25 cellular contexts compared by ENCODE assay signal in genomic region chr3:142118911-142119310, GRCh38.
"Had no signal": no experiment of that assay in that cellular context is flagged by ENCODE, and none has a peak within 500 bp of the region (broad histone marks: within the 10 kb centered on the region; RNA-seq: fewer than 3 reads in every experiment).

No MANE protein-coding gene starts in this region.

- H3K4me3 Mint-ChIP-seq: immature natural killer cell; memory B cell; mesothelial cell of epicardium; natural killer cell; neural crest cell; stimulated activated effector memory CD8-positive, alpha-beta T cell treated with anti-CD3 and anti-CD28 coated beads, Interleukin-12 subunit alpha, Interleukin-12 subunit beta, amount 100 ng/mL, for 72 hours had no signal

- DNase-seq: cortex of kidney; dorsolateral prefrontal cortex; effector memory CD4-positive, alpha-beta T cell; foreskin fibroblast; immature natural killer cell; kidney; left cardiac atrium; left ventricle myocardium inferior; lower lobe of right lung; natural killer cell; ovary; right cardiac atrium; stimulated activated CD4-positive, alpha-beta T cell treated with anti-CD3 and anti-CD28 coated beads, Interleukin-2, amount 100 ng/mL, for 48 hours; stimulated activated CD8-positive, alpha-beta memory T cell treated with anti-CD3 and anti-CD28 coated beads, Interleukin-4, amount 100 ng/mL, for 48 hours; stimulated activated naive CD8-positive, alpha-beta T cell treated with anti-CD3 and anti-CD28 coated beads, Interleukin-15, Interleukin-2, amounts not matched to agents 100 U/mL and 50 U/mL, for 24 hours; upper lobe of left lung; uterus had no signal

- H3K4me1 ChIP-seq: left ventricle myocardium inferior, thyroid gland, uterus had no signal

- H3K9me3 ChIP-seq: lower lobe of right lung, ovary, suprapubic skin, thyroid gland, upper lobe of left lung, uterus had no signal

- H3K27ac Mint-ChIP-seq: immature natural killer cell; memory B cell; mesothelial cell of epicardium; stimulated activated effector memory CD8-positive, alpha-beta T cell treated with anti-CD3 and anti-CD28 coated beads, Interleukin-12 subunit alpha, Interleukin-12 subunit beta, amount 100 ng/mL, for 72 hours had no signal

- H3K27me3 Mint-ChIP-seq: memory B cell had no signal

- ATAC-seq: esophagus mucosa; left cardiac atrium; lower lobe of right lung; natural killer cell; right cardiac atrium; stimulated activated effector memory CD8-positive, alpha-beta T cell treated with anti-CD3 and anti-CD28 coated beads, Interleukin-12 subunit alpha, Interleukin-12 subunit beta, amount 100 ng/mL, for 72 hours; stimulated activated naive CD8-positive, alpha-beta T cell treated with anti-CD3 and anti-CD28 coated beads, Interleukin-15, Interleukin-2, amounts not matched to agents 100 U/mL and 50 U/mL, for 24 hours had no signal

- H3K36me3 ChIP-seq: left ventricle myocardium inferior, lower lobe of right lung, ovary, suprapubic skin, thyroid gland, upper lobe of left lung, uterus had no signal

- H3K4me3 ChIP-seq: dorsolateral prefrontal cortex, left ventricle myocardium inferior, lower lobe of right lung, ovary, smooth muscle cell, suprapubic skin, thyroid gland, upper lobe of left lung, uterus had no signal

- H3K27me3 ChIP-seq: dorsolateral prefrontal cortex, ovary, suprapubic skin, thyroid gland, upper lobe of left lung, uterus had no signal

- H3K9me3 Mint-ChIP-seq: immature natural killer cell; memory B cell; mesothelial cell of epicardium; natural killer cell; neural crest cell; stimulated activated effector memory CD8-positive, alpha-beta T cell treated with anti-CD3 and anti-CD28 coated beads, Interleukin-12 subunit alpha, Interleukin-12 subunit beta, amount 100 ng/mL, for 72 hours had no signal

- H3K36me3 Mint-ChIP-seq: immature natural killer cell; mesothelial cell of epicardium; natural killer cell; stimulated activated effector memory CD8-positive, alpha-beta T cell treated with anti-CD3 and anti-CD28 coated beads, Interleukin-12 subunit alpha, Interleukin-12 subunit beta, amount 100 ng/mL, for 72 hours had no signal
